ENCODE assay signal across 20 cellular contexts in the genomic region with DNA sequence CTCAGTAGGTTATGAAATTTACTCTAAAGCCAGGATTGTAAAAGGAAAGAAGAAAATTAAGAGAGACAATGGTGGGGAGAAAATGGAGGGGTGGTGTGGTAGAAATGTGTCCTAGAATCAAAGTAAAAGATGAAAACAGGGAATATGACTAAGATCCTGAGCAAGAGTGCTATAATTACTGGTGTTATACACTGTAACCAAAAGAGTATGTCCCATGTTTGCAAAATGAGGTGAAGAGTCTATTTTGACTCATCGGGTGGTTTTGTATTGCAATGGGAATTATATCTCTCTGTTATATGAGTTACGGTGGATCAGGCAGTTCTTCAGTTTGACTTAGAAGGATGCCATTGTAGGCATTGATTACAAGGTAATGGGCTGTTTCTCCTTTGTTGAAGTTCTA. TPM values are rescaled to one million over a fixed set of nuclear protein-coding genes. Genes with fewer than 3 reads are reported as not detected.
DNase-seq lines count a peak whose midpoint lies in the region; ATAC-seq lines count a peak whose summit lies in the region.
"Had no signal": no experiment of that assay in that cellular context is flagged by ENCODE, and none has a peak within 500 bp of the region (broad histone marks: within the 10 kb centered on the region; RNA-seq: fewer than 3 reads in every experiment).

No MANE protein-coding gene starts in this region.

- H3K4me1 Mint-ChIP-seq in activated naive CD8-positive, alpha-beta T cell (ENCODE audit: low read depth), result peaks cover 71% of the 10 kb centered on the region
- H3K4me1 Mint-ChIP-seq in natural killer cell treated with Interleukin-12 subunit alpha and Interleukin-12 subunit beta and Interleukin-15 and Interleukin-18, amount 100 ng/mL, for 72 hours (ENCODE audit: low read depth in 2 of 2), result peaks cover 27 to 45% of the 10 kb centered on the region in 2 donors
- H3K4me1 Mint-ChIP-seq: WTC11 had no signal

- no peaks in the 10 kb centered on the region for H3K9me3 Mint-ChIP-seq in activated naive CD8-positive, alpha-beta T cell (ENCODE audit: low read depth)
- no peaks in the 10 kb centered on the region for H3K9me3 Mint-ChIP-seq in natural killer cell treated with Interleukin-12 subunit alpha and Interleukin-12 subunit beta and Interleukin-15 and Interleukin-18, amount 100 ng/mL, for 72 hours
- H3K9me3 Mint-ChIP-seq: WTC11 had no signal

- ATAC-seq in activated CD4-positive, CD25-positive, alpha-beta regulatory T cell treated with anti-CD3 and anti-CD28 coated beads, Interleukin-2, amount 50 U/mL, for 24 hours, result peak; percentile 51 to 66
- peak; percentile 73 to 90 for ATAC-seq in natural killer cell treated with Interleukin-12 subunit alpha and Interleukin-12 subunit beta and Interleukin-15 and Interleukin-18, amount 100 ng/mL, for 72 hours
- ATAC-seq in HG02973 (IDR thresholded peaks at IDR 0.05; ENCODE audit: unreplicated experiment) (no peak), HG03565 (IDR thresholded peaks at IDR 0.05; ENCODE audit: unreplicated experiment) (no peak)
- ATAC-seq: foreskin keratinocyte, lower lobe of right lung, right cardiac atrium, WTC11 had no signal

- no peak for DNase-seq in activated CD4-positive, CD25-positive, alpha-beta regulatory T cell (lab: John Stamatoyannopoulos, UW)
- DNase-seq in ELR (ENCODE audit: low read depth) (peak; percentile 29), KG1 (lab: John Stamatoyannopoulos, UW) (no peak)
- no peak for DNase-seq in natural killer cell treated with Interleukin-12 subunit alpha and Interleukin-12 subunit beta and Interleukin-15 and Interleukin-18, amount 100 ng/mL, for 72 hours (ENCODE audit: low spot score)
- DNase-seq: brain microvascular endothelial cell, cortex of kidney, foreskin keratinocyte, hypothalamus, islet precursor cell, lower lobe of right lung, NCI-H187, ovary, Peyer's patch, right cardiac atrium, transverse colon had no signal

- peak overlapping the region; percentile 14 for H3K4me3 Mint-ChIP-seq in activated naive CD8-positive, alpha-beta T cell
- peak overlapping the region; percentile 28 for H3K4me3 Mint-ChIP-seq in natural killer cell treated with Interleukin-12 subunit alpha and Interleukin-12 subunit beta and Interleukin-15 and Interleukin-18, amount 100 ng/mL, for 72 hours
- H3K4me3 Mint-ChIP-seq: WTC11 had no signal

- H3K27me3 Mint-ChIP-seq in activated naive CD8-positive, alpha-beta T cell, result no peaks in the 10 kb centered on the region
- H3K27me3 Mint-ChIP-seq in natural killer cell treated with Interleukin-12 subunit alpha and Interleukin-12 subunit beta and Interleukin-15 and Interleukin-18, amount 100 ng/mL, for 72 hours, result no peaks in the 10 kb centered on the region

- H3K27ac Mint-ChIP-seq in activated naive CD8-positive, alpha-beta T cell, result peak overlapping the region; percentile 89
- peak overlapping the region; percentile 1 to 31 for H3K27ac Mint-ChIP-seq in natural killer cell treated with Interleukin-12 subunit alpha and Interleukin-12 subunit beta and Interleukin-15 and Interleukin-18, amount 100 ng/mL, for 72 hours
- H3K27ac Mint-ChIP-seq: WTC11 had no signal

- peaks cover 11% of the 10 kb centered on the region for H3K36me3 Mint-ChIP-seq in activated naive CD8-positive, alpha-beta T cell
- H3K36me3 Mint-ChIP-seq in natural killer cell treated with Interleukin-12 subunit alpha and Interleukin-12 subunit beta and Interleukin-15 and Interleukin-18, amount 100 ng/mL, for 72 hours, result peaks cover 12% of the 10 kb centered on the region
- H3K36me3 Mint-ChIP-seq: WTC11 had no signal

RNA-seq across cellular contexts. Expression of gene L3MBTL3, which starts 8.5 kb away (rescaled TPM):
- 10 to 100 TPM in 1 of 2 donors, 1 to 10 TPM in 1; 7.4 to 12.5 TPM for total RNA-seq in natural killer cell treated with Interleukin-12 subunit alpha and Interleukin-12 subunit beta and Interleukin-15 and Interleukin-18, amount 100 ng/mL, for 72 hours

Comparison
In these comparisons a context has a peak if more than half of its experiments do, and no peak if none do; other contexts are left out.
1. ATAC-seq: peak in activated CD4-positive, CD25-positive, alpha-beta regulatory T cell treated with anti-CD3 and anti-CD28 coated beads, Interleukin-2, amount 50 U/mL, for 24 hours (2 of 2) and natural killer cell treated with Interleukin-12 subunit alpha and Interleukin-12 subunit beta and Interleukin-15 and Interleukin-18, amount 100 ng/mL, for 72 hours (2 of 2); none in HG02973 (single experiment) and HG03565 (single experiment).